33 cellular contexts compared by ENCODE assay signal in genomic region chr20:10449270-10449669, GRCh38. TPM values are rescaled to one million over a fixed set of nuclear protein-coding genes. Genes with fewer than 3 reads are reported as not detected.
DNase-seq lines count a peak whose midpoint lies in the region; ATAC-seq, FAIRE-seq and TF ChIP-seq lines count a peak whose summit lies in the region.
"Had no signal": no experiment of that assay in that cellular context is flagged by ENCODE, and none has a peak within 500 bp of the region (broad histone marks: within the 10 kb centered on the region; RNA-seq: fewer than 3 reads in every experiment).

No MANE protein-coding gene starts in this region.

- H3K79me2 ChIP-seq in HCT116 (ENCODE audit: insufficient read depth, low read length) (peaks cover 46% of the 10 kb centered on the region), H1 (ENCODE audit: control insufficient read depth in 1 of 2, insufficient read depth in 2 of 2, low read length in 2 of 2) (peaks cover 0 to 27% of the 10 kb centered on the region in 2 experiments; a peak in 3 of 4 replicates)

- H2AK5ac ChIP-seq in H1 (ENCODE audit: low read depth, low read length) = peak overlapping the region; percentile 54; the same call in 1 of the 2 replicates

- no peak for TF ChIP-seq RAD21 in HCT116 (IDR thresholded peaks at IDR 0.05; ENCODE audit: low read depth)
- TF ChIP-seq RAD21 in H1 (IDR thresholded peaks at IDR 0.05 in 1 of 2, conservative IDR thresholded peaks at IDR 0.05 in 1 of 2; ENCODE audit: low read depth in 2 of 2, low read length in 2 of 2) = no peak

- RAD21 ChIA-PET in HCT116 (lab: Charles Lee; ENCODE audit: low non-redundant PET in 1 of 2, low total read pairs in 2 of 2, uncharacterized antibody in 2 of 2, unreplicated experiment in 2 of 2) = no interaction called here

- DNase-seq in HCT116 (ENCODE audit: low read depth, low spot score) (no peak), NCI-H446 (lab: John Stamatoyannopoulos, UW) (peak; percentile 57 to 76), H1 (ENCODE audit: low read depth in 1 of 2, low spot score in 2 of 2) (no peak), psoas muscle (no peak), ovary (no peak), NCI-H146 treated with DMSO at 0.1 percent for 48 hours (lab: John Stamatoyannopoulos, UW; ENCODE audit: unreplicated experiment) (no peak)
- DNase-seq: activated CD4-positive, alpha-beta T cell treated with anti-CD3 and anti-CD28 coated beads, Interleukin-2, amount 10 ng/mL, durations not matched to agents 24 days and 14 days; activated effector memory CD4-positive, alpha-beta T cell treated with anti-CD3 and anti-CD28 coated beads, Interleukin-2, amount 50 U/mL, for 16 hours; activated T-cell treated with anti-CD3 and anti-CD28 coated beads, Interleukin-2, amount 50 U/mL, for 24 hours; anterior cingulate cortex; colonic mucosa; COR-L47; DMS79 treated with DMSO at 0.1 percent for 48 hours; effector CD8-positive, alpha-beta T cell; H7; left ventricle myocardium inferior; mesenchymal stem cell; NCI-H1092 treated with DMSO at 0.1 percent for 48 hours; NCI-H187; Right ventricle myocardium superior; stimulated activated naive CD4-positive, alpha-beta T cell; upper lobe of right lung had no signal

- H4K5ac ChIP-seq in H1 (ENCODE audit: insufficient read length, low read depth, low read length) = no peak overlapping the region

- no peaks in the 10 kb centered on the region for H3K36me3 ChIP-seq in HCT116 (ENCODE audit: control insufficient read depth in 1 of 2, insufficient read depth in 2 of 2, low read length in 2 of 2)
- no peaks in the 10 kb centered on the region for H3K36me3 ChIP-seq in H1 (ENCODE audit: control insufficient read depth in 2 of 4, insufficient read depth in 4 of 4, low read length in 3 of 4)
- H3K36me3 ChIP-seq in psoas muscle (ENCODE audit: insufficient read depth in 1 of 2, low read depth in 1 of 2) = no peaks in the 10 kb centered on the region
- no peaks in the 10 kb centered on the region for H3K36me3 ChIP-seq in ovary
- H3K36me3 ChIP-seq: colonic mucosa, left ventricle myocardium inferior, right atrium auricular region, upper lobe of right lung had no signal

- H3K18ac ChIP-seq in H1 (ENCODE audit: extremely low read depth, low read length) = no peak overlapping the region

- peaks cover 2% of the 10 kb centered on the region for H3K79me1 ChIP-seq in H1 (ENCODE audit: low read depth, low read length)

- peak overlapping the region; percentile 73; the same call in 1 of the 2 replicates for H2BK15ac ChIP-seq in H1 (ENCODE audit: low read length)

- no peaks in the 10 kb centered on the region for H3K9me2 ChIP-seq in HCT116 (ENCODE audit: insufficient read depth)

- H3K4me2 ChIP-seq in HCT116 (ENCODE audit: low read length) = peak overlapping the region; percentile 40; the same call in 1 of the 2 replicates
- no peak overlapping the region for H3K4me2 ChIP-seq in H1 (ENCODE audit: insufficient read depth in 1 of 2, low read depth in 2 of 2, low read length in 2 of 2)
- H3K4me2 ChIP-seq: smooth muscle cell had no signal

- TF ChIP-seq POLR2A in HCT116 (IDR thresholded peaks at IDR 0.05; ENCODE audit: borderline replicate concordance, extremely low read depth, insufficient read depth, insufficient read length) (no peak), H1 (IDR thresholded peaks at IDR 0.05; ENCODE audit: control extremely low read depth in 1 of 2, low read depth in 2 of 2, low read length in 2 of 2) (no peak), ovary (IDR thresholded peaks at IDR 0.05) (no peak)

- H3K4me3 ChIP-seq in HCT116 (replicated peaks in 1 of 2; ENCODE audit: low read depth in 1 of 2, low read length in 2 of 2) = no peak overlapping the region
- H3K4me3 ChIP-seq in H1 (ENCODE audit: extremely low read depth in 1 of 4, insufficient read depth in 2 of 4, low read depth in 3 of 4, low read length in 4 of 4) = no peak overlapping the region
- H3K4me3 ChIP-seq in psoas muscle = no peak overlapping the region
- no peak overlapping the region for H3K4me3 ChIP-seq in ovary
- H3K4me3 ChIP-seq: colonic mucosa, left ventricle myocardium inferior, right atrium auricular region, smooth muscle cell, upper lobe of right lung had no signal

- no peak overlapping the region for H2BK5ac ChIP-seq in H1 (ENCODE audit: low read depth, low read length)

- H3K9ac ChIP-seq in HCT116 (ENCODE audit: low read length) (no peak overlapping the region), H1 (replicated peaks in 1 of 4; ENCODE audit: extremely low read depth in 1 of 4, low read depth in 3 of 4, low read length in 3 of 4) (no peak overlapping the region)
- H3K9ac ChIP-seq: parathyroid adenoma had no signal

- no peak overlapping the region for H4K91ac ChIP-seq in H1 (replicated peaks; ENCODE audit: insufficient read length, low read length)

- peak overlapping the region; percentile 69; the same call in 1 of the 2 replicates for H2BK12ac ChIP-seq in H1 (ENCODE audit: low read depth, low read length)

- TF ChIP-seq CTCF in HCT116 (IDR thresholded peaks at IDR 0.05 in 2 of 3, conservative IDR thresholded peaks at IDR 0.05 in 1 of 3; ENCODE audit: borderline replicate concordance in 1 of 3, insufficient read depth in 1 of 3, low read depth in 2 of 3, low read length in 2 of 3) = no peak
- no peak for TF ChIP-seq CTCF in H1 (IDR thresholded peaks at IDR 0.05; ENCODE audit: control extremely low read depth in 1 of 3, insufficient read depth in 1 of 3, low read depth in 1 of 3, low read length in 3 of 3)
- TF ChIP-seq CTCF in psoas muscle (IDR thresholded peaks at IDR 0.05) = no peak
- no peak for TF ChIP-seq CTCF in ovary (IDR thresholded peaks at IDR 0.05)

- no peaks in the 10 kb centered on the region for H3K23me2 ChIP-seq in H1 (ENCODE audit: low read depth, low read length)

- no peaks in the 10 kb centered on the region for H3K27me3 ChIP-seq in HCT116 (ENCODE audit: insufficient read depth, low read length)
- H3K27me3 ChIP-seq in H1 (replicated peaks in 1 of 4; ENCODE audit: control insufficient read depth in 3 of 4, extremely low read depth in 1 of 4, insufficient read depth in 3 of 4, low read length in 3 of 4) = no peaks in the 10 kb centered on the region
- no peaks in the 10 kb centered on the region for H3K27me3 ChIP-seq in psoas muscle (ENCODE audit: insufficient read depth in 3 of 3, low read length in 2 of 3)
- H3K27me3 ChIP-seq in ovary = no peaks in the 10 kb centered on the region
- H3K27me3 ChIP-seq: colonic mucosa, right atrium auricular region, upper lobe of right lung had no signal

- 86% methylated on average over 2 of the region's 2 CpGs; no CpG with 5 or more reads in 1 of the 2 experiments for WGBS in H1 (ENCODE audit: extremely low coverage in 1 of 2, insufficient coverage in 1 of 2, insufficient read length in 1 of 2, insufficient replicate concordance in 2 of 2, low coverage in 1 of 2, low lambda C conversion rate in 2 of 2, missing lambda C conversion rate in 1 of 2), 2 experiments
- 22 to 61% (median 29%) methylated on average over 2 of the region's 2 CpGs for WGBS in psoas muscle, 3 donors
- WGBS in ovary, 3 donors = 27 to 56% (median 48%) methylated on average over 2 of the region's 2 CpGs

- H3K4me1 ChIP-seq in HCT116 (ENCODE audit: control insufficient read depth in 1 of 2, insufficient read depth in 2 of 2, low read length in 2 of 2) (peaks cover 42 to 60% of the 10 kb centered on the region in 2 experiments), H1 (replicated peaks in 1 of 4; ENCODE audit: control insufficient read depth in 3 of 4, insufficient read depth in 4 of 4, low read length in 3 of 4) (peaks cover 0 to 5% (median 2%) of the 10 kb centered on the region in 4 experiments; a peak in 2 of 7 replicates), psoas muscle (peaks cover 5% of the 10 kb centered on the region), ovary (ENCODE audit: insufficient read depth) (peaks cover 2% of the 10 kb centered on the region)
- H3K4me1 ChIP-seq: colonic mucosa, parathyroid adenoma, right atrium auricular region had no signal

- peak; percentile 60 for ATAC-seq in HCT116
- peak in 3 of 4 donors; percentile 85 to 97 (median 97) for ATAC-seq in psoas muscle
- ATAC-seq in HG03039 (IDR thresholded peaks at IDR 0.05; ENCODE audit: unreplicated experiment) = no peak
- ATAC-seq: Panc1 had no signal

- H3K56ac ChIP-seq in H1 (replicated peaks; ENCODE audit: insufficient read length, low read depth, low read length) = no peak overlapping the region

- intact Hi-C loops in HCT116 (cut with micrococcal nuclease) = no loop called here
- intact Hi-C loops in psoas muscle (cut with DNase I) = no loop called here
- intact Hi-C loops in ovary (cut with DNase I) = no loop called here

- H2BK20ac ChIP-seq in H1 (ENCODE audit: low read length) = 0 out of 2 replicates have a peak overlapping the region, but pooled peaks have one; percentile 23

- no peak overlapping the region for H3K14ac ChIP-seq in H1 (ENCODE audit: insufficient read length)

- H3K9me3 ChIP-seq in HCT116 (ENCODE audit: control insufficient read depth in 1 of 2, insufficient read depth in 1 of 2, low read depth in 1 of 2, low read length in 2 of 2) (no peaks in the 10 kb centered on the region), H1 (ENCODE audit: insufficient read depth in 2 of 2, low read depth in 1 of 2, low read length in 1 of 2) (no peaks in the 10 kb centered on the region), psoas muscle (no peaks in the 10 kb centered on the region), ovary (no peaks in the 10 kb centered on the region)
- H3K9me3 ChIP-seq: colonic mucosa, left ventricle myocardium inferior, right atrium auricular region, upper lobe of right lung had no signal

- H2BK120ac ChIP-seq in H1 (replicated peaks; ENCODE audit: low read depth, low read length) = no peak overlapping the region

- H2AFZ ChIP-seq in HCT116 (ENCODE audit: low read depth, low read length, poor library complexity, severe bottlenecking) (no peak overlapping the region), H1 (ENCODE audit: low read length) (no peak overlapping the region)
- H2AFZ ChIP-seq: parathyroid adenoma had no signal

- POLR2A ChIA-PET in HCT116 (lab: Charles Lee) (interaction anchor here (1.2 to 1.4 kb wide), 2 partner anchors 14 to 15 kb away, joined by 3 to 5 read pairs; partner anchors contain the start of genes MKKS and SLX4IP), H1 (lab: Charles Lee; ENCODE audit: partially characterized antibody) (interaction anchor here (1.1 kb wide), 1 partner anchor 14 kb away, joined by 3 read pairs; the partner anchor contains the start of gene SLX4IP)

- H3K23ac ChIP-seq in H1 (ENCODE audit: insufficient read length) = no peak overlapping the region

- no peak for FAIRE-seq in H1 (lab: Jason Lieb, UNC)
- FAIRE-seq: GM19239, HepG2, islet of Langerhans had no signal

- BruUV-seq in HCT116 (replicated peaks; lab: Mats Ljungman, UMichigan) = no TSS peak

- CTCF ChIA-PET in HCT116 (lab: Charles Lee) (interaction anchor here (1.1 kb wide), 1 partner anchor 471 kb away, joined by 3 read pairs; no protein-coding TSS in a partner anchor), H1 (lab: Charles Lee; ENCODE audit: partially characterized antibody) (interaction anchor here (0.8 to 1.2 kb wide), 2 partner anchors 13 to 16 kb away, joined by 3 to 4 read pairs; no protein-coding TSS in a partner anchor)

- H3K27ac ChIP-seq in HCT116 (ENCODE audit: low read depth, low read length) (no peak overlapping the region; the same call in 1 of the 2 replicates), H1 (ENCODE audit: low read depth, low read length) (no peak overlapping the region), psoas muscle (no peak overlapping the region), ovary (no peak overlapping the region)
- H3K27ac ChIP-seq: C4-2B, colonic mucosa, epithelial cell of prostate, left ventricle myocardium inferior, parathyroid adenoma, right atrium auricular region, upper lobe of right lung, VCaP had no signal

- H4K20me1 ChIP-seq in HCT116 (ENCODE audit: insufficient read depth) = no peaks in the 10 kb centered on the region
- H4K20me1 ChIP-seq in H1 (replicated peaks in 1 of 2; ENCODE audit: control insufficient read depth in 1 of 2, insufficient read depth in 2 of 2, low read length in 2 of 2) = peaks cover 0 to 3% of the 10 kb centered on the region in 2 experiments

- H3K4ac ChIP-seq in H1 (replicated peaks; ENCODE audit: insufficient read length, low read depth, low read length) = no peak overlapping the region

- TF ChIP-seq EP300 in H1 (IDR thresholded peaks at IDR 0.05; ENCODE audit: borderline replicate concordance in 1 of 2, low read depth in 2 of 2, low read length in 2 of 2) (no peak), ovary (IDR thresholded peaks at IDR 0.05) (no peak)

- no peak overlapping the region for H4K8ac ChIP-seq in H1 (ENCODE audit: extremely low read depth, insufficient read depth, low read length)

RNA-seq across cellular contexts. Expression of gene SLX4IP, which starts 14.2 kb away (rescaled TPM):
- 11.1 TPM for total RNA-seq in HCT116 (2021; ENCODE audit: unreplicated experiment)
- 1.9 and 3.0 TPM in 2 replicates for polyA plus RNA-seq in HCT116 (2012)
- 8.7 and 9.4 TPM in 2 replicates for total RNA-seq in H1 (2021; fragmentation: NEBNext Ultra II Directional; extraction: Animal tissue kit (Norgen Biotek cat#: 25700))
- polyA plus RNA-seq in H1 (2011; rRNA removed) = 1.7 and 2.4 TPM in 2 replicates
- 2.3 TPM for polyA plus RNA-seq in H1 (2011; cell fraction: cytosol; rRNA removed)
- polyA plus RNA-seq in H1 (2011; cell fraction: nucleus; rRNA removed) = 4.1 TPM
- polyA plus RNA-seq in H1 (2012, experiment 1 of 2) = 2.6 to 4.5 TPM (median 2.8 TPM) in 4 replicates
- polyA plus RNA-seq in H1 (2012, experiment 2 of 2) = 0.31 TPM
- 3.5 TPM for polyA plus RNA-seq in H1 (2013, experiment 1 of 2)
- polyA plus RNA-seq in H1 (2013, experiment 2 of 2) = 3.6 TPM
- 11.9 and 12.4 TPM in 2 replicates for polyA minus RNA-seq in H1 (2011; rRNA and poly(A)+ RNA removed)
- 6.4 TPM for polyA minus RNA-seq in H1 (2011; cell fraction: cytosol; rRNA and poly(A)+ RNA removed)
- polyA minus RNA-seq in H1 (2011; cell fraction: nucleus; rRNA and poly(A)+ RNA removed) = 9.1 TPM
- total RNA-seq in psoas muscle = 1 to 10 TPM in 1 of 4 donors, under 1 TPM in 3; 0.78 to 1.9 (median 0.90) TPM
- 1 to 10 TPM in 1 of 3 donors, under 1 TPM in 2; 0.20 to 1.2 (median 0.45) TPM for polyA plus RNA-seq in psoas muscle
- 1 to 10 TPM; 1.7 to 5.1 (median 3.0) TPM for total RNA-seq in ovary
- 1 to 10 TPM in 1 of 2 donors, under 1 TPM in 1; 0.98 to 2.8 TPM for polyA plus RNA-seq in ovary

RNA-seq across cellular contexts. Expression of gene MKKS, which starts 15.2 kb away (rescaled TPM):
- total RNA-seq in HCT116 (2021; ENCODE audit: unreplicated experiment) (19.9 TPM), psoas muscle (10 to 100 TPM; 10.5 to 25.6 (median 18.8) TPM), ovary (10 to 100 TPM in 5 of 7 donors, 1 to 10 TPM in 2; 7.7 to 15.9 (median 15.0) TPM)
- 11.5 and 16.3 TPM in 2 replicates for polyA plus RNA-seq in HCT116 (2012)
- total RNA-seq in H1 (2021; fragmentation: NEBNext Ultra II Directional; extraction: Animal tissue kit (Norgen Biotek cat#: 25700)) = 21.7 and 24.8 TPM in 2 replicates
- polyA plus RNA-seq in H1 (2011; rRNA removed) (8.3 and 15.9 TPM in 2 replicates), psoas muscle (10 to 100 TPM; 22.7 to 40.1 (median 24.0) TPM), ovary (10 to 100 TPM; 14.9 to 21.9 TPM)
- 14.9 TPM for polyA plus RNA-seq in H1 (2011; cell fraction: cytosol; rRNA removed)
- polyA plus RNA-seq in H1 (2011; cell fraction: nucleus; rRNA removed) = 7.0 TPM
- polyA plus RNA-seq in H1 (2012, experiment 1 of 2) = 15.4 to 22.0 TPM (median 17.2 TPM) in 4 replicates
- polyA plus RNA-seq in H1 (2012, experiment 2 of 2) = 2.2 TPM
- polyA plus RNA-seq in H1 (2013, experiment 1 of 2) = 14.7 TPM
- 16.0 TPM for polyA plus RNA-seq in H1 (2013, experiment 2 of 2)
- 22.1 and 22.3 TPM in 2 replicates for polyA minus RNA-seq in H1 (2011; rRNA and poly(A)+ RNA removed)
- polyA minus RNA-seq in H1 (2011; cell fraction: cytosol; rRNA and poly(A)+ RNA removed) = 10.3 TPM
- 9.2 TPM for polyA minus RNA-seq in H1 (2011; cell fraction: nucleus; rRNA and poly(A)+ RNA removed)

Comparison
In these comparisons a context has a peak if more than half of its experiments do, and no peak if none do; other contexts are left out.
1. DNase-seq: peak in NCI-H446 (2 of 2); none in HCT116 (single experiment), H1 (0 of 2), psoas muscle (0 of 2), ovary (0 of 5) and NCI-H146 treated with DMSO at 0.1 percent for 48 hours (single experiment).
2. Of the 16 proteins assayed by ChIP-seq in both H1 and HCT116: peak only in H1: none; only in HCT116: FOSL1 and MAX; in both: none; in neither: 14.